Comparison of ENCODE assay signal across 1 cellular context in genomic region chr18:48885266-48885950, GRCh38.
TF ChIP-seq lines count a peak whose summit lies in the region.

No MANE protein-coding gene starts in this region.

TF ChIP-seq in IMR-90, 13 proteins besides CTCF, POLR2A, EP300 and RAD21 (continued from another document):
- no peak for TF ChIP-seq USF2 (IDR thresholded peaks at IDR 0.05; ENCODE audit: low read depth, low read length)
- TF ChIP-seq ELK1 (IDR thresholded peaks at IDR 0.05; ENCODE audit: borderline replicate concordance, low read depth, low read length), result no peak
